Comparison of ENCODE assay signal across 11 cellular contexts in the genomic region with DNA sequence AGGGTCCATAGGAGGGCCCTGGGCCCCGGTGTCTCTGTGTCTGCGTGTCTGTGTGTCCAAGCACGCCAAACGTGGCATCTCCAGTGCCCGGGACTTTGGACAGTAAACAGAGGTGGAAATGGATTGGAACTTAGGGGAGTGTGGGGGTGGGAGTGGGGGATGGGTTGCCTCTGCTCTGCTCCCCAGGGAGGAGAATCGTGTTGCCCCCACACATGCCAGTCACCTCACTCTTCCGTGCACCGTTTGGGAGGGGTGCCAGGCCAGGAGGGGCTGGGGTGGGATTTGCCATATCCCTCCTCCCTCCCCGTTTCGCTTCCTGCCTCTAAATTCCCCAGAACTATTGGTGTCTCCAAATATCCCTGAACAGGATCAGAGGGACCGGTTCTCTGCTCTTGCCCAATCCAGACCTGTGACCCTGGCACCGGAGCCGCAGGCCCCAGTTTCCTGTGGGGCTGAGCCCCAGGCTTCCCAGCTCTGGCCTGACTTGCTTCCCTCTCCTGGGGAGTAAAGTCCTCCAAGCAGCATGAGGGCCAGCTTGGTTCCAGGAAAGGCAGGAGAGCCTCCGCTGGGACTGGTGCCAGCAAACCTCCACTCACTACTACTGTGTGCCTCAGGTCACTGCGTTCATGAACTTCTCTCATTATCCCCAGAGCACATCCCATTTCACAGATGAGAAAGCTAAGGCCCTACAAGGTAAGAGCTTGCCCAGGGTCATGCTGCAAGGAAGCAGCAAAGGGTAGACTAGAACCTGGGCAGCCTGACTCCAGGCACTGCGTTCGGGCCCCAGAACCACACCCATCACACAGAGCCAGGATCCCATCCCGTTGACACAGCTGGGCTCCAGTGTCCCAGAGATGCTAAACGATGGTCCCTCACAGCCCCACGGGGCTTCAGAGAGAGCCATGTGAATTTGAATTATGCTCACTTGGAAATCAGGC. TPM values are rescaled to one million over a fixed set of nuclear protein-coding genes. Genes with fewer than 3 reads are reported as not detected.
DNase-seq lines count a peak whose midpoint lies in the region; ATAC-seq and TF ChIP-seq lines count a peak whose summit lies in the region.
"Had no signal": no experiment of that assay in that cellular context is flagged by ENCODE, and none has a peak within 500 bp of the region (broad histone marks: within the 10 kb centered on the region; RNA-seq: fewer than 3 reads in every experiment).

A gene with protein sequence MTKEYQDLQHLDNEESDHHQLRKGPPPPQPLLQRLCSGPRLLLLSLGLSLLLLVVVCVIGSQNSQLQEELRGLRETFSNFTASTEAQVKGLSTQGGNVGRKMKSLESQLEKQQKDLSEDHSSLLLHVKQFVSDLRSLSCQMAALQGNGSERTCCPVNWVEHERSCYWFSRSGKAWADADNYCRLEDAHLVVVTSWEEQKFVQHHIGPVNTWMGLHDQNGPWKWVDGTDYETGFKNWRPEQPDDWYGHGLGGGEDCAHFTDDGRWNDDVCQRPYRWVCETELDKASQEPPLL (minus strand): TSS at position 54 of the 938 bp plus-strand sequence. CDS start 807 bp downstream, outside the sequence.

- H3K9me3 ChIP-seq in Karpas-422 (ENCODE audit: low read length) = no peaks in the 10 kb centered on the region
- no peaks in the 10 kb centered on the region for H3K9me3 ChIP-seq in duodenal mucosa (ENCODE audit: control insufficient read depth in 1 of 2, low read length in 2 of 2)

- ATAC-seq in naive thymus-derived CD8-positive, alpha-beta T cell = no peak

- no peak within 1 kb of the TSS for H2AFZ ChIP-seq in Karpas-422 (ENCODE audit: low read length)

- H3K4me1 Mint-ChIP-seq in naive thymus-derived CD8-positive, alpha-beta T cell = peaks cover 7 to 12% (median 10%) of the 10 kb centered on the region in 4 donors

- H3K4me1 ChIP-seq in Karpas-422 (ENCODE audit: low read length) (peaks cover 9% of the 10 kb centered on the region), duodenal mucosa (ENCODE audit: control insufficient read depth in 1 of 2, insufficient read depth in 2 of 2, low read length in 2 of 2) (peaks cover 16 to 20% of the 10 kb centered on the region in 2 donors)

- H3K9me2 ChIP-seq in Karpas-422 (replicated peaks; ENCODE audit: insufficient read depth, low read length) = no peaks in the 10 kb centered on the region

- peaks cover 0 to 10% (median 4%) of the 10 kb centered on the region in 5 donors for H3K27me3 Mint-ChIP-seq in naive thymus-derived CD8-positive, alpha-beta T cell

- H3K79me2 ChIP-seq in Karpas-422 (ENCODE audit: low read length) = no peaks in the 10 kb centered on the region

- no peak within 1 kb of the TSS for H3K27ac ChIP-seq in Karpas-422 (ENCODE audit: low read length)
- no peak within 1 kb of the TSS for H3K27ac ChIP-seq in duodenal mucosa (ENCODE audit: low read depth, low read length)
- H3K27ac ChIP-seq: coronary artery, HL-60 had no signal

- H3K36me3 Mint-ChIP-seq in naive thymus-derived CD8-positive, alpha-beta T cell = no peaks in the 10 kb centered on the region

- peak within 1 kb of the TSS; percentile 26 to 88 (median 78) for H3K4me3 Mint-ChIP-seq in naive thymus-derived CD8-positive, alpha-beta T cell

- no peak within 1 kb of the TSS for H3K9ac ChIP-seq in Karpas-422 (ENCODE audit: low read length)
- H3K9ac ChIP-seq in duodenal mucosa (ENCODE audit: low read depth in 1 of 2, low read length in 2 of 2) = peak within 1 kb of the TSS; percentile 37 to 60

- no peak for TF ChIP-seq CTCF in BJ (IDR thresholded peaks at IDR 0.05; ENCODE audit: insufficient read depth, low read depth, low read length)

- POLR2A ChIA-PET in BJ (lab: Charles Lee) = no interaction called here
- POLR2A ChIA-PET in naive thymus-derived CD8-positive, alpha-beta T cell (lab: Charles Lee) = interaction anchor here (0.7 to 1.0 kb wide), 2 partner anchors 144 to 395 kb away, joined by 3 read pairs; a partner anchor contains a TSS

- H3K9me3 Mint-ChIP-seq in naive thymus-derived CD8-positive, alpha-beta T cell = no peaks in the 10 kb centered on the region

- H3K27ac Mint-ChIP-seq in naive thymus-derived CD8-positive, alpha-beta T cell = peak within 1 kb of the TSS in 4 of 10 donors; percentile 37 to 74 (median 66)

- DNase-seq in BJ (ENCODE audit: low read depth) (no peak), Karpas-422 (no peak), NCI-H1694 treated with DMSO at 0.1 percent for 48 hours (lab: John Stamatoyannopoulos, UW) (no peak), kidney tubule cell (ENCODE audit: low spot score) (no peak), cortex of kidney (lab: John Stamatoyannopoulos, UW) (no peak), C1 segment of cervical spinal cord (lab: John Stamatoyannopoulos, UW) (no peak)
- peak in 1 of 10 donors; percentile 18 for DNase-seq in naive thymus-derived CD8-positive, alpha-beta T cell
- DNase-seq: DMS53 had no signal

- no peaks in the 10 kb centered on the region for H4K20me1 ChIP-seq in Karpas-422 (ENCODE audit: insufficient read depth, low read depth, low read length)

- no peaks in the 10 kb centered on the region for H3K27me3 ChIP-seq in BJ (ENCODE audit: control insufficient read depth, insufficient read depth, low read length)
- H3K27me3 ChIP-seq in Karpas-422 (ENCODE audit: low read length) = no peaks in the 10 kb centered on the region
- peaks cover 9 to 26% of the 10 kb centered on the region in 2 donors for H3K27me3 ChIP-seq in duodenal mucosa (ENCODE audit: control insufficient read depth in 1 of 2, insufficient read depth in 2 of 2, low read length in 2 of 2)

- CTCF ChIA-PET in BJ (lab: Yijun Ruan, JAX) = interaction anchor here (2.0 to 2.1 kb wide), 2 partner anchors 43 to 265 kb away, joined by 5 read pairs; no protein-coding TSS in a partner anchor

- H3K36me3 ChIP-seq in BJ (ENCODE audit: control insufficient read depth, insufficient read depth, low read length) (no peaks in the 10 kb centered on the region), Karpas-422 (ENCODE audit: insufficient read depth, low read length) (no peaks in the 10 kb centered on the region), duodenal mucosa (ENCODE audit: control insufficient read depth in 1 of 2, insufficient read depth in 2 of 2, low read length in 2 of 2) (no peaks in the 10 kb centered on the region)

- H3K4me3 ChIP-seq in BJ (ENCODE audit: low read depth, low read length) (peak within 1 kb of the TSS; percentile 54; the same call in 1 of the 2 replicates), Karpas-422 (ENCODE audit: low read length) (peak within 1 kb of the TSS; percentile 56; the same call in 1 of the 2 replicates), duodenal mucosa (ENCODE audit: low read depth in 1 of 2, low read length in 2 of 2) (no peak within 1 kb of the TSS)

- H3K4me2 ChIP-seq in Karpas-422 (ENCODE audit: low read depth, low read length, poor library complexity, severe bottlenecking) = peak within 1 kb of the TSS; percentile 66

RNA-seq across cellular contexts. Expression of the gene that starts here (rescaled TPM):
- polyA plus RNA-seq in BJ (2011; rRNA removed) = 0.56 and 0.59 TPM in 2 replicates
- 0.19 TPM in 1 of 2 replicates, not detected in the other for polyA minus RNA-seq in BJ (2011; rRNA and poly(A)+ RNA removed)
- 1.2 TPM in 1 of 2 replicates, not detected in the other for total RNA-seq in Karpas-422 (2014; rRNA removed; shearing (Covaris generic); ENCODE audit: low replicate concordance)
- under 1 TPM; 0.58 to 0.68 TPM for total RNA-seq in naive thymus-derived CD8-positive, alpha-beta T cell
- polyA plus RNA-seq in naive thymus-derived CD8-positive, alpha-beta T cell = under 1 TPM in 1 of 3 donors, not detected in 2; 0.23 TPM

Comparison
In these comparisons a context has a peak if more than half of its experiments do, and no peak if none do; other contexts are left out.
1. H3K4me3 ChIP-seq: peak in BJ (single experiment) and Karpas-422 (single experiment); none in duodenal mucosa (0 of 2).